8 cellular contexts compared by ENCODE assay signal in the genomic region with DNA sequence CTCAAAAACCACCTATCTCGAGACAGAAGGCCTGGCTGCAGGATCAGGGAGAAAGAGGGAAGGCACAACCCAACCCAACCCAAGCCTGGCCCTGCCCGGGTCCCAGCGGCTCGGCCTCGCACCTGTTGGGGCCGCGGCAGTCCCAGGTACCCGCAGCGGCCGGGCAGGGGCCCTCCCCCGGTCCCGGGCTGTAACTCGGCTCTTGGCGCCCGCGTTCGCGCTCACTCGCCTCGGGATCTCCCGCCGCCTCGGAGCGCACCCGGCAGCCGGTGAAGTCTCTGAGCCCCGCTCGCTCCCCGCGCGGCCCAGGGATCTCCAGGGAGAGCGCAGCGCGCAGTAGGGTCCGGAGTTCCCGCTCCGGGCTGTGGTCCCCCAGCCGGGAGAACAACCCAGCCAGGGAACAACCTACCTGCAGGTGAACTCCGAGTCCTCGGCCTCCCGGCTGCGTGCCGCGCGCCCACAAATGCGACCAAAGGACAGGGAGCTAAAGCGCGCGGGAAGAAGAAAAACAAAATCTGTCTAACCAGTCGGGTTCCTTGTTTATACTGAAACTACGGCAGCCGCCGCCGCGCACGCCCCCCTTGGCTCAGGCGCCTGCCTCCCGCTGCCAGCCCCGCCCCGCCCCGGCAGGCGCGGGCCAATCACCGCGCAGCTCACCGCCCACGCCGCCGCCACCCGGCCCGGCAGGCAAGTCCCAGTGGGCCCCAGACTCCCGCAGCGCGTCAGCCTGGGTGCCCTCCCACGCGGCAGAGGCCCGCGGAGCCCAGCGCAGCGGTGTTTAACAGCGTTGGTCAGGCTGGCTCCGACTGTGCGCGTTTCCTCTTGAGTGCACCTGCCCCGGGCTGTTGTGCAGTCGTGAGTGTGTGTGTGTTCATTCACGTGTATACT. TPM values are rescaled to one million over a fixed set of nuclear protein-coding genes. Genes with fewer than 3 reads are reported as not detected.
DNase-seq lines count a peak whose midpoint lies in the region; ATAC-seq and TF ChIP-seq lines count a peak whose summit lies in the region.

Gene RASGEF1B (minus strand): TSS at position 547 of the 888 bp plus-strand sequence. CDS start 12,399 bp downstream, outside the sequence.

- peaks cover 43% of the 10 kb centered on the region for H3K4me1 Mint-ChIP-seq in activated naive CD8-positive, alpha-beta T cell (ENCODE audit: low read depth)
- peaks cover 10% of the 10 kb centered on the region for H3K4me1 Mint-ChIP-seq in osteocyte (ENCODE audit: unreplicated experiment)

- ATAC-seq in HG02588 (IDR thresholded peaks at IDR 0.05; ENCODE audit: unreplicated experiment) = peak; percentile 96
- ATAC-seq in Right ventricle myocardium inferior = peak; percentile 98

- intact Hi-C loops in Right ventricle myocardium inferior (cut with DNase I) = loop anchor here (5.0 to 10.0 kb wide), 2 partner anchors 61 to 213 kb away; no protein-coding TSS in a partner anchor
- intact Hi-C loops in testis (cut with DNase I; ENCODE audit: low total_unique reads) = no loop called here

- 0% methylated on average over 23 to 54 of the region's 87 CpGs for WGBS in testis, 2 donors

- H3K27ac Mint-ChIP-seq in activated naive CD8-positive, alpha-beta T cell = peak within 1 kb of the TSS; percentile 97
- no peak within 1 kb of the TSS for H3K27ac Mint-ChIP-seq in osteocyte (ENCODE audit: unreplicated experiment)

- TF ChIP-seq POLR2A in testis (IDR thresholded peaks at IDR 0.05) = no peak

- no peaks in the 10 kb centered on the region for H3K9me3 Mint-ChIP-seq in activated naive CD8-positive, alpha-beta T cell (ENCODE audit: low read depth)
- no peaks in the 10 kb centered on the region for H3K9me3 Mint-ChIP-seq in osteocyte (ENCODE audit: unreplicated experiment)

- H3K4me3 ChIP-seq in GM06990 (replicated peaks; ENCODE audit: low read depth, low read length) (peak within 1 kb of the TSS; percentile 64), testis (peak within 1 kb of the TSS; percentile 80 to 85)

- peak within 1 kb of the TSS; percentile 99 for H3K4me3 Mint-ChIP-seq in activated naive CD8-positive, alpha-beta T cell
- H3K4me3 Mint-ChIP-seq in osteocyte (ENCODE audit: unreplicated experiment) = peak within 1 kb of the TSS; percentile 77

- H3K36me3 Mint-ChIP-seq in activated naive CD8-positive, alpha-beta T cell = peaks cover 2% of the 10 kb centered on the region
- H3K36me3 Mint-ChIP-seq in osteocyte (ENCODE audit: unreplicated experiment) = no peaks in the 10 kb centered on the region

- no peaks in the 10 kb centered on the region; the same call in none of the 2 replicates for H3K27me3 ChIP-seq in GM06990 (replicated peaks; ENCODE audit: control insufficient read depth, insufficient read depth, low read length)
- no peaks in the 10 kb centered on the region for H3K27me3 ChIP-seq in testis

- H3K27ac ChIP-seq in testis = peak within 1 kb of the TSS; percentile 45 to 88

- TF ChIP-seq CTCF in GM06990 (IDR thresholded peaks at IDR 0.05; ENCODE audit: insufficient read depth, low read length, poor library complexity, severe bottlenecking) (no peak), osteocyte (IDR thresholded peaks at IDR 0.05) (no peak), testis (IDR thresholded peaks at IDR 0.05) (no peak)

- peaks cover 6% of the 10 kb centered on the region for H3K4me1 ChIP-seq in testis

- DNase-seq in GM06990 (ENCODE audit: extremely low read depth, insufficient read length) = peak; percentile 90
- peak; percentile 81 for DNase-seq in NCI-H1092 (lab: John Stamatoyannopoulos, UW)
- DNase-seq in SKM-1 (lab: John Stamatoyannopoulos, UW; ENCODE audit: unreplicated experiment) = peak; percentile 37
- DNase-seq in Right ventricle myocardium inferior (ENCODE audit: missing footprints) = peak; percentile 96
- no peak for DNase-seq in osteocyte (ENCODE audit: extremely low spot score, unreplicated experiment)
- DNase-seq in testis = peak; percentile 93

- no peaks in the 10 kb centered on the region for H3K27me3 Mint-ChIP-seq in activated naive CD8-positive, alpha-beta T cell
- H3K27me3 Mint-ChIP-seq in osteocyte (ENCODE audit: unreplicated experiment) = peaks cover 63% of the 10 kb centered on the region

- H3K36me3 ChIP-seq in GM06990 (ENCODE audit: control insufficient read depth, insufficient read depth, low read length) (no peaks in the 10 kb centered on the region), testis (ENCODE audit: low read depth, missing control alignments) (no peaks in the 10 kb centered on the region)

- no peaks in the 10 kb centered on the region for H3K9me3 ChIP-seq in testis

RNA-seq across cellular contexts. Expression of gene RASGEF1B, which starts in this region (rescaled TPM):
- total RNA-seq in Right ventricle myocardium inferior (3.6 TPM), osteocyte (0.64 and 0.84 TPM in 2 replicates), testis (10 to 100 TPM in 1 of 2 donors, 1 to 10 TPM in 1; 5.5 to 13.0 TPM)
- polyA plus RNA-seq in testis (ENCODE audit: insufficient read depth, low read depth, low replicate concordance) = 5.3 TPM
